ENCODE assay signal across 1 cellular context in the genomic region with DNA sequence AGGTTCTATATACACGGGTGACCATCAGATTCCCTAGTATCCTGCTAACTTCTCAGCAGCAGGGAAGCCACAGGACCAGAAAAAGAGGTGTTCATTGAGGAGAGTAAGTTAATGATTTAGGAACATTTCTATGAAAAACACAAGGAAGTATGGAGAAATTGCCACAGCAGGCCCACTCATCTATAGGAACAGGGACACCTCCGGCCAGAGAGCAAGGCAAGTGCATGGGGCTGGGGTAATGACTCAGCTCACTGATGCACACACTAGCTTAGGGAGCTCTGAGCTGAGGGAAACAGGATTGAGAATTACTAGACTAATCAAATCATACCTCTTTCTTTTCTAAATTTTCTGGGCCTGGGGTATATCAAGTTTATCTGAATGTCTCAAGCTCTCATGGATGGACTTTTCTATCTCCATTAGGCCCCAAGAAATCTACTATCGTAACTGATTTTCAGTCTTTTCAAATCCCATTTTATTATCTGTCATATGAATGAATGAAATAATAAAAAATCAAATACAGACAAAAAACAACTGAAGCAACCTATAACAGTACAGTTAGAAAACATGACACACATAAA.
TF ChIP-seq lines count a peak whose summit lies in the region.

No MANE protein-coding gene starts in this region.

TF ChIP-seq in K562, 482 proteins besides CTCF, POLR2A, EP300 and RAD21 (continued from another document):
- TF ChIP-seq ZNF316 (IDR thresholded peaks at IDR 0.05): peak; percentile 21; the same call in 1 of the 2 replicates
- TF ChIP-seq MYC (IDR thresholded peaks at IDR 0.05; ENCODE audit: low read depth, low read length): no peak
- no peak for TF ChIP-seq MYC (CRISPR knock-in tag; IDR thresholded peaks at IDR 0.05; ENCODE audit: borderline replicate concordance, low read depth)
- no peak for TF ChIP-seq PHB2 (IDR thresholded peaks at IDR 0.05; ENCODE audit: low read depth)
- TF ChIP-seq, protein P1, sequence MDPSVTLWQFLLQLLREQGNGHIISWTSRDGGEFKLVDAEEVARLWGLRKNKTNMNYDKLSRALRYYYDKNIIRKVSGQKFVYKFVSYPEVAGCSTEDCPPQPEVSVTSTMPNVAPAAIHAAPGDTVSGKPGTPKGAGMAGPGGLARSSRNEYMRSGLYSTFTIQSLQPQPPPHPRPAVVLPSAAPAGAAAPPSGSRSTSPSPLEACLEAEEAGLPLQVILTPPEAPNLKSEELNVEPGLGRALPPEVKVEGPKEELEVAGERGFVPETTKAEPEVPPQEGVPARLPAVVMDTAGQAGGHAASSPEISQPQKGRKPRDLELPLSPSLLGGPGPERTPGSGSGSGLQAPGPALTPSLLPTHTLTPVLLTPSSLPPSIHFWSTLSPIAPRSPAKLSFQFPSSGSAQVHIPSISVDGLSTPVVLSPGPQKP (CRISPR knock-in tag; IDR thresholded peaks at IDR 0.05): no peak
- no peak for TF ChIP-seq CAMTA2 (CRISPR knock-in tag; conservative IDR thresholded peaks at IDR 0.05)
- peak; percentile 24; the same call in 1 of the 2 replicates for TF ChIP-seq MAFF (IDR thresholded peaks at IDR 0.05; ENCODE audit: low read length)
- no peak for TF ChIP-seq TAF7 (tag; IDR thresholded peaks at IDR 0.05)
TF ChIP-seq in K562: peak in this region for 6.
